Comparison of ENCODE assay signal across 9 cellular contexts in the genomic region with DNA sequence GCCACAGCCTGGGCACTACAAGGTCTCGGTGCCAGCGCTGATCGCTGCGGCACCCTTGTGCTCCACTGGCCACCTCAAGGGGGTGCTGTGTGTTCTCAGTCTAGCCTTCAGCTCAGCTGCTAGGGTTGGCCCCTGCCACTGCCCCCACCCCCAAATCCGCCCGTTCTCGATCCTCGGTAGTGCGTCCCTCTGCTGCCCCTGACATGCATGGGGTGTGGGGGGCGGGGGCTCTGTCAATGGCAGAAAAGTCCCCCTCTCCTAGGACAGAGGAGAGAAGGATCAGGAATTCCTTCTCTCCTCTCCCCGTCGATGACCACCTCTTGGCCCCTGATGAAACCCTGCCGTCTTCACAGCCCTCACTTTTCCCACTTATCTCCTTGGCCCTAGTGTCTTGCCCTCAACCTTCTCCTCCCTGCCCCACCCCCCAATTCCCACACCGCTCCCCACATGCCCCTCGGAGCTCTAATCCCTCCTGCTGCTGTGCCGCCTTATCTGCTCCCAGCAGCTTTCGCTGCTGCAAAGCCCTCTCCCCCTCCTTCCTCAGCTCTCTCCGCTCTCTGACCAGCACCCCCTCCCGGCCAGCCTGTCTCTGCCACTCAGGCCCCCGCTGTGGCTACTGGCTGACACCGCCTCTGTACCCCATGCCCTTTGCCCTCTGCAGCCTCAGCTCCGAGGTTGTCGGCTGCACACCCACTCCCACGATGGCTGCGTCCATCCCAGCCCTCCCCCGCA. TPM values are rescaled to one million over a fixed set of nuclear protein-coding genes. Genes with fewer than 3 reads are reported as not detected.
A peak's percentile ranks its signal among the peaks of the same experiment; 100 is the strongest.
DNase-seq lines count a peak whose midpoint lies in the region; ATAC-seq and TF ChIP-seq lines count a peak whose summit lies in the region.
"Had no signal": no experiment of that assay in that cellular context is flagged by ENCODE, and none has a peak within 500 bp of the region (broad histone marks: within the 10 kb centered on the region; RNA-seq: fewer than 3 reads in every experiment).

No MANE protein-coding gene starts in this region.

- in situ Hi-C loops in Caki2 (cut with HindIII; ENCODE audit: low pct_unique_long_range_greater_than_20kb, low sequenced_read_pairs) = no loop called here

- TF ChIP-seq POLR2A in body of pancreas (IDR thresholded peaks at IDR 0.05) = no peak

- peaks cover 28% of the 10 kb centered on the region for H3K4me1 Mint-ChIP-seq in T-helper 17 cell

- H3K4me1 ChIP-seq in body of pancreas (peaks cover 26% of the 10 kb centered on the region), skeletal muscle tissue (ENCODE audit: control insufficient read depth in 3 of 3, insufficient read depth in 3 of 3, low read length in 3 of 3) (peaks cover 18 to 20% (median 19%) of the 10 kb centered on the region in 3 donors)

- peak; percentile 78 for TF ChIP-seq CTCF in LNCaP clone FGC (IDR thresholded peaks at IDR 0.05; ENCODE audit: control insufficient read depth, extremely low read depth, insufficient read depth)
- TF ChIP-seq CTCF in body of pancreas (IDR thresholded peaks at IDR 0.05) = peak; percentile 49 to 67 (median 60)

- H3K36me3 ChIP-seq in body of pancreas (replicated peaks in 1 of 2; ENCODE audit: insufficient read depth in 1 of 2, low read depth in 2 of 2) (peaks cover 0 to 7% of the 10 kb centered on the region in 2 donors), skeletal muscle tissue (ENCODE audit: control insufficient read depth in 3 of 3, insufficient read depth in 3 of 3, low read length in 3 of 3) (peaks cover 9 to 15% (median 13%) of the 10 kb centered on the region in 3 donors)

- peaks cover 0 to 16% of the 10 kb centered on the region in 2 donors for H3K27me3 ChIP-seq in body of pancreas
- H3K27me3 ChIP-seq in skeletal muscle tissue (ENCODE audit: control insufficient read depth in 3 of 3, insufficient read depth in 3 of 3, low read length in 3 of 3) = peaks cover 26 to 57% (median 33%) of the 10 kb centered on the region in 3 donors

- peak overlapping the region; percentile 77 for H3K4me3 Mint-ChIP-seq in T-helper 17 cell

- H3K27ac ChIP-seq in body of pancreas (no peak overlapping the region), skeletal muscle tissue (ENCODE audit: low read depth, low read length) (no peak overlapping the region)

- WGBS in body of pancreas, 2 donors = 1 to 3% methylated on average over 19 to 26 of the region's 26 CpGs

- H3K9me3 ChIP-seq in T-helper 17 cell (ENCODE audit: control insufficient read depth, low read length, poor library complexity, severe bottlenecking) (no peaks in the 10 kb centered on the region), body of pancreas (no peaks in the 10 kb centered on the region), skeletal muscle tissue (ENCODE audit: control insufficient read depth in 3 of 3, low read length in 3 of 3) (no peaks in the 10 kb centered on the region)

- peaks cover 19% of the 10 kb centered on the region for H3K36me3 Mint-ChIP-seq in T-helper 17 cell (ENCODE audit: low read depth)

- no peak overlapping the region for H3K27ac Mint-ChIP-seq in T-helper 17 cell

- peak; percentile 42 for ATAC-seq in GM21423 (IDR thresholded peaks at IDR 0.05; ENCODE audit: unreplicated experiment)
- ATAC-seq in T-helper 17 cell = peak; percentile 86
- ATAC-seq in body of pancreas = peak; percentile 83
- ATAC-seq in HG03196 (IDR thresholded peaks at IDR 0.05; ENCODE audit: unreplicated experiment) = no peak

- H3K27me3 Mint-ChIP-seq in T-helper 17 cell = peaks cover 59% of the 10 kb centered on the region

- no peak overlapping the region for H3K4me3 ChIP-seq in LNCaP clone FGC (ENCODE audit: low read depth, low read length)
- H3K4me3 ChIP-seq in body of pancreas = no peak overlapping the region
- H3K4me3 ChIP-seq in iPS-11a (ENCODE audit: low read depth, low read length) = peak overlapping the region; percentile 30
- H3K4me3 ChIP-seq in skeletal muscle tissue (ENCODE audit: low read length in 3 of 3) = peak overlapping the region in 2 of 3 donors; percentile 27 to 58

- intact Hi-C loops in body of pancreas (cut with DNase I) = no loop called here

- H3K9ac ChIP-seq in skeletal muscle tissue (ENCODE audit: low read depth in 1 of 3, low read length in 3 of 3) = peak overlapping the region in 1 of 3 donors; percentile 62

- DNase-seq in Caki2 (ENCODE audit: low read depth) (peak; percentile 29), LNCaP clone FGC (ENCODE audit: low read depth) (no peak), T-helper 17 cell (peak; percentile 24 to 40 (median 29)), body of pancreas (peak; percentile 64 to 76 (median 68))

RNA-seq across cellular contexts. Expression of gene ASIC4, which starts 4.3 kb away (rescaled TPM):
- total RNA-seq in Caki2 (2014; rRNA removed; shearing (Covaris generic); ENCODE audit: low replicate concordance) = 0.17 and 2.5 TPM in 2 replicates
- total RNA-seq in T-helper 17 cell (under 1 TPM in 1 of 2 donors, not detected in 1; 0.13 TPM), body of pancreas (not detected), skeletal muscle tissue (not detected)
- total RNA-seq: activated CD8-positive, alpha-beta memory T cell treated with anti-CD3 and anti-CD28 coated beads for 36 hours had no signal

RNA-seq across cellular contexts. Expression of gene GMPPA, which starts 11.3 kb away (rescaled TPM):
- total RNA-seq in Caki2 (2014; rRNA removed; shearing (Covaris generic); ENCODE audit: low replicate concordance) = 88.9 and 95.2 TPM in 2 replicates
- total RNA-seq in T-helper 17 cell (10 to 100 TPM; 25.1 to 27.2 TPM), body of pancreas (10 to 100 TPM; 40.5 to 57.4 TPM), skeletal muscle tissue (27.7 TPM)

RNA-seq across cellular contexts. Expression of gene CHPF, which starts 33.7 kb away (rescaled TPM):
- 78.8 and 104 TPM in 2 replicates for total RNA-seq in Caki2 (2014; rRNA removed; shearing (Covaris generic); ENCODE audit: low replicate concordance)
- 10 to 100 TPM in 1 of 2 donors, 1 to 10 TPM in 1; 9.4 to 10.4 TPM for total RNA-seq in T-helper 17 cell
- 100 to 1,000 TPM; 115 to 232 TPM for total RNA-seq in body of pancreas
- 33.4 TPM for total RNA-seq in skeletal muscle tissue

RNA-seq across cellular contexts. Expression of gene TMEM198, which starts 33.9 kb away (rescaled TPM):
- total RNA-seq in Caki2 (2014; rRNA removed; shearing (Covaris generic); ENCODE audit: low replicate concordance) = 4.5 and 9.3 TPM in 2 replicates
- total RNA-seq in T-helper 17 cell = under 1 TPM; 0.42 to 0.77 TPM
- 1 to 10 TPM; 3.3 to 5.7 TPM for total RNA-seq in body of pancreas
- total RNA-seq in skeletal muscle tissue = 2.1 TPM

Comparison
In these comparisons a context has a peak if more than half of its experiments do, and no peak if none do; other contexts are left out.
1. H3K4me3 ChIP-seq: peak in iPS-11a (single experiment) and skeletal muscle tissue (2 of 3); none in LNCaP clone FGC (single experiment) and body of pancreas (0 of 2).